Comparison of ENCODE assay signal across 7 cellular contexts in genomic region chr14:61476737-61477410, GRCh38.
DNase-seq lines count a peak whose midpoint lies in the region; ATAC-seq and TF ChIP-seq lines count a peak whose summit lies in the region.

No MANE protein-coding gene starts in this region.

- DNase-seq in T-helper 1 cell, result peak; percentile 39 to 97 (median 64)
- DNase-seq in breast epithelium (ENCODE audit: low spot score in 2 of 2), result no peak
- DNase-seq in right lobe of liver, result peak in 1 of 3 donors; percentile 68
- DNase-seq in stomach, result peak; percentile 48
- DNase-seq in omental fat pad (ENCODE audit: low spot score), result no peak
- DNase-seq in NCI-H69 (lab: John Stamatoyannopoulos, UW), result no peak

- peak; percentile 70 for TF ChIP-seq EP300 in stomach (IDR thresholded peaks at IDR 0.05)

- H3K36me3 ChIP-seq in HEK293 (ENCODE audit: control insufficient read depth in 2 of 2, insufficient read depth in 1 of 2, low read length in 2 of 2), result no peaks in the 10 kb centered on the region
- H3K36me3 ChIP-seq in breast epithelium, result no peaks in the 10 kb centered on the region
- no peaks in the 10 kb centered on the region for H3K36me3 ChIP-seq in right lobe of liver
- no peaks in the 10 kb centered on the region for H3K36me3 ChIP-seq in stomach

- H3K27ac ChIP-seq in HEK293 (ENCODE audit: extremely low read depth, low read depth, low read length) (no peak overlapping the region), breast epithelium (peak overlapping the region; percentile 82 to 91), right lobe of liver (peak overlapping the region; percentile 31 to 89 (median 82)), stomach (peak overlapping the region; percentile 80 to 95 (median 84))

- POLR2A ChIA-PET in HEK293 (lab: Yijun Ruan, JAX), result no interaction called here

- peak; percentile 68 to 82 (median 78) for ATAC-seq in right lobe of liver
- ATAC-seq in omental fat pad (ENCODE audit: low FRiP score), result no peak

- intact Hi-C loops in breast epithelium (cut with DNase I; ENCODE audit: low total_unique reads), result no loop called here
- intact Hi-C loops in right lobe of liver (cut with DNase I), result loop anchor here in 1 of 2 donors (10.0 kb wide), 1 partner anchor 78 kb away; no protein-coding TSS in a partner anchor
- intact Hi-C loops in stomach (cut with DNase I; ENCODE audit: low total_unique reads), result no loop called here

- peaks cover 5% of the 10 kb centered on the region for H3K4me1 ChIP-seq in HEK293 (ENCODE audit: control insufficient read depth, insufficient read depth, low read length)
- H3K4me1 ChIP-seq in breast epithelium, result peaks cover 0 to 8% of the 10 kb centered on the region in 2 donors
- H3K4me1 ChIP-seq in right lobe of liver, result peaks cover 2 to 32% (median 12%) of the 10 kb centered on the region in 4 donors
- peaks cover 52 to 95% (median 60%) of the 10 kb centered on the region in 4 donors for H3K4me1 ChIP-seq in stomach

- H3K9me3 ChIP-seq in HEK293 (ENCODE audit: control insufficient read depth, insufficient read depth, low read depth, low read length) (no peaks in the 10 kb centered on the region), breast epithelium (no peaks in the 10 kb centered on the region), right lobe of liver (no peaks in the 10 kb centered on the region), stomach (no peaks in the 10 kb centered on the region)

- CTCF ChIA-PET in HEK293 (lab: Yijun Ruan, JAX), result interaction anchor here (0.5 to 2.9 kb wide), 13 partner anchors 9 to 361 kb away, joined by 3 to 14 read pairs (median 5); no protein-coding TSS in a partner anchor

- H3K4me3 ChIP-seq in HEK293 (ENCODE audit: low read depth, low read length) (no peak overlapping the region), breast epithelium (no peak overlapping the region), right lobe of liver (no peak overlapping the region), stomach (no peak overlapping the region)

- 14% methylated on average over 6 of the region's 6 CpGs for WGBS in right lobe of liver (ENCODE audit: insufficient coverage, low coverage, low lambda C conversion rate, missing lambda C conversion rate)
- 4 to 16% (median 11%) methylated on average over 6 of the region's 6 CpGs for WGBS in stomach, 5 donors

- TF ChIP-seq CTCF in HEK293 (tag by site-specific recombination; IDR thresholded peaks at IDR 0.05), result no peak
- peak in 1 of 3 donors; percentile 5 for TF ChIP-seq CTCF in breast epithelium (IDR thresholded peaks at IDR 0.05)
- no peak for TF ChIP-seq CTCF in right lobe of liver (IDR thresholded peaks at IDR 0.05)
- no peak for TF ChIP-seq CTCF in stomach (IDR thresholded peaks at IDR 0.05)
- TF ChIP-seq CTCF in omental fat pad (IDR thresholded peaks at IDR 0.05), result no peak

- no peaks in the 10 kb centered on the region for H3K27me3 ChIP-seq in breast epithelium
- no peaks in the 10 kb centered on the region for H3K27me3 ChIP-seq in right lobe of liver
- H3K27me3 ChIP-seq in stomach, result no peaks in the 10 kb centered on the region

- TF ChIP-seq POLR2A in breast epithelium (IDR thresholded peaks at IDR 0.05), result no peak
- peak; percentile 73 for TF ChIP-seq POLR2A in right lobe of liver (IDR thresholded peaks at IDR 0.05)
- no peak for TF ChIP-seq POLR2A in stomach (IDR thresholded peaks at IDR 0.05)

TF ChIP-seq in HEK293, 187 proteins besides CTCF, POLR2A, EP300 and RAD21:
- TF ChIP-seq WT1 (tag by site-specific recombination; IDR thresholded peaks at IDR 0.05) (0 out of 2 replicates have a peak, but pooled peaks have one; percentile 21), ZNF629 (tag by site-specific recombination; IDR thresholded peaks at IDR 0.05) (peak; percentile 23; the same call in 1 of the 2 replicates), ZNF426 (tag by site-specific recombination; IDR thresholded peaks at IDR 0.05) (no peak), INSM2 (tag by site-specific recombination; IDR thresholded peaks at IDR 0.05) (no peak)
TF ChIP-seq in HEK293: peak in this region for 2.

Comparison
In these comparisons a context has a peak if more than half of its experiments do, and no peak if none do; other contexts are left out.
1. DNase-seq: peak in T-helper 1 cell (5 of 5) and stomach (single experiment); none in breast epithelium (0 of 2), omental fat pad (single experiment) and NCI-H69 (single experiment).